In the genomic region with DNA sequence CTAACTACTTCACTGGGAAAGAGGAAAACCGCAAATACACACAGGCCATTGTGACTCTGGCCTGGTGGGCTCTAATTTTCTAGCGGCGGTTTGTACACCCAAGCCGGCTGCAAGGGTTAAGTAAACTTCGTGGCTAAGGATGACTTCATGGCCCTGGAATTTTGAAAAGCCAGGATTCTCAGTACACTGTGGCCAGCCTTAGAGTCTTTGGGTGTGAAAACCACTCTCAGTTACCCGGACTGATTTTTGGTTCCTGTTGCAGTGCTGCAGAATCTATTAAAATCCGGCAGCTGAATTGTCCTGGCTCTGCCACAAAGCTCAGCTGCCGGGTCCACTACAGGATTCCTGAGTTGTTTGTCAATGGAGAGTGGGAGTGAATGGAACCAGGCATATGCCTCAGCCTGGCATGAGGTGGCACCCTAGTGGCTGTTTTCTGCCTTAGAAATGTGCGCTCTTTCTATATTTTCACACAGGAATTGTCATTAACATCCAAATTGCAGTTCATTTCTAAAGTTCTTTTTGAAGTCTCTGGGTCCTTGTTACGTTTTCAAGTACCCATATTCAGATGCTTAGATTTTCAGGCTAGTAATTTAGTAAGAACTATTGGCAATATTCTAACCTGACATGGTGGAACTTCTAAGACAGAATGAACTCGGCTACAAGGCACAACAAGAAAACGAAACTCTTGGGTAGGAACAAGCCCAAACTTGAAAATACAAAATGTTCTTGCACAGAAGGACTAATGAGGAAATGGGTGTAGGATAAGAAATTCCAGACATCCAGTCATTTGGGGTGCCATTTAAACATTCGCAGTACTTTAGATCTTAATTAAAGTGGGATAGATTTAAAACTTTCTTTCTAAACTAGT, we compare ENCODE assay signal across 9 cellular contexts.
DNase-seq lines count a peak whose midpoint lies in the region; ATAC-seq, FAIRE-seq and TF ChIP-seq lines count a peak whose summit lies in the region.
"Had no signal": no experiment of that assay in that cellular context is flagged by ENCODE, and none has a peak within 500 bp of the region (broad histone marks: within the 10 kb centered on the region; RNA-seq: fewer than 3 reads in every experiment).

No MANE protein-coding gene starts in this region.

- H3K4me3 ChIP-seq in HUES6 (ENCODE audit: low read depth, low read length) (no peak overlapping the region), PC-9 (peak overlapping the region; percentile 12; the same call in 1 of the 2 replicates), endothelial cell of umbilical vein (replicated peaks in 1 of 3; ENCODE audit: insufficient read depth in 1 of 3, low read depth in 1 of 3, low read length in 3 of 3) (peak overlapping the region in 1 of 3 experiments; percentile 49), mesodermal cell (ENCODE audit: extremely low read depth, insufficient read depth, low read length, poor library complexity, severe bottlenecking) (no peak overlapping the region), upper lobe of right lung (peak overlapping the region; percentile 27)

- H3K27me3 ChIP-seq in HUES6 (ENCODE audit: control insufficient read depth, insufficient read depth, low read length) (no peaks in the 10 kb centered on the region), PC-9 (ENCODE audit: insufficient read depth, low read depth) (no peaks in the 10 kb centered on the region), endothelial cell of umbilical vein (ENCODE audit: control insufficient read depth in 2 of 2, insufficient read depth in 2 of 2, low read length in 2 of 2) (no peaks in the 10 kb centered on the region), upper lobe of right lung (no peaks in the 10 kb centered on the region)

- 35 to 37% methylated on average over 10 to 13 of the region's 13 CpGs for WGBS in mesodermal cell (ENCODE audit: insufficient coverage in 2 of 2), 2 experiments

- 0 out of 2 replicates have a peak, but pooled peaks cover 9% of the 10 kb centered on the region for H3K79me2 ChIP-seq in PC-9 (ENCODE audit: low read depth)
- H3K79me2 ChIP-seq in endothelial cell of umbilical vein (ENCODE audit: control insufficient read depth, insufficient read depth, low read length), result peaks cover 2% of the 10 kb centered on the region

- no peak overlapping the region for H2AFZ ChIP-seq in PC-9
- H2AFZ ChIP-seq in endothelial cell of umbilical vein (ENCODE audit: low read depth, low read length), result peak overlapping the region; percentile 33

- CTCF ChIA-PET in PC-9 (lab: Charles Lee), result interaction anchor here (0.6 to 1.4 kb wide), 9 partner anchors 54 to 515 kb away, joined by 3 to 10 read pairs (median 4); no protein-coding TSS in a partner anchor
- CTCF ChIA-PET in endothelial cell of umbilical vein (lab: Charles Lee), result interaction anchor here (0.6 to 3.7 kb wide), 30 partner anchors 12 to 1367 kb away, joined by 3 to 40 read pairs (median 4); no protein-coding TSS in a partner anchor

- no TSS peak for BruUV-seq in PC-9 (replicated peaks; lab: Mats Ljungman, UMichigan)
- TSS peak; percentile 71 for BruUV-seq in endothelial cell of umbilical vein (replicated peaks; lab: Mats Ljungman, UMichigan)

- DNase-seq in PC-9, result peak; percentile 79 to 92
- DNase-seq in endothelial cell of umbilical vein (ENCODE audit: low read depth, low spot score), result peak; percentile 93
- peak; percentile 76 for DNase-seq in upper lobe of right lung
- DNase-seq in GDM1 (lab: John Stamatoyannopoulos, UW), result no peak
- DNase-seq: naive B cell had no signal

- peak overlapping the region; percentile 72 for H3K4me2 ChIP-seq in PC-9
- peak overlapping the region; percentile 89 for H3K4me2 ChIP-seq in endothelial cell of umbilical vein (ENCODE audit: insufficient read depth, low read length)

- peak; percentile 97 for ATAC-seq in upper lobe of right lung
- ATAC-seq in HG02798 (IDR thresholded peaks at IDR 0.05; ENCODE audit: poor library complexity, unreplicated experiment), result no peak

- H4K20me1 ChIP-seq in PC-9 (ENCODE audit: insufficient read depth), result no peaks in the 10 kb centered on the region
- H4K20me1 ChIP-seq in endothelial cell of umbilical vein (replicated peaks; ENCODE audit: control insufficient read depth, extremely low read depth, insufficient read depth, low read length), result no peaks in the 10 kb centered on the region

- dilution Hi-C loops in endothelial cell of umbilical vein (cut with MboI; ENCODE audit: extremely low pct_ligation_motif_present, low sequenced_read_pairs), result no loop called here

- peak; percentile 94 for FAIRE-seq in endothelial cell of umbilical vein (lab: Jason Lieb, UNC)

- POLR2A ChIA-PET in PC-9 (lab: Charles Lee; ENCODE audit: unreplicated experiment), result no interaction called here
- POLR2A ChIA-PET in endothelial cell of umbilical vein (lab: Charles Lee), result interaction anchor here (0.6 kb wide), 1 partner anchor 256 kb away, joined by 8 read pairs; a partner anchor contains a TSS

- no peak for TF ChIP-seq POLR2A in endothelial cell of umbilical vein (IDR thresholded peaks at IDR 0.05; ENCODE audit: low read depth, low read length)

- H3K9me3 ChIP-seq in HUES6 (ENCODE audit: control insufficient read depth, insufficient read depth, low read depth, low read length), result no peaks in the 10 kb centered on the region
- no peaks in the 10 kb centered on the region for H3K9me3 ChIP-seq in PC-9 (ENCODE audit: insufficient read depth, low read depth)
- no peaks in the 10 kb centered on the region for H3K9me3 ChIP-seq in endothelial cell of umbilical vein (replicated peaks; ENCODE audit: control insufficient read depth, insufficient read depth, low read length)
- H3K9me3 ChIP-seq in mesodermal cell (ENCODE audit: control insufficient read depth, low read length), result no peaks in the 10 kb centered on the region
- H3K9me3 ChIP-seq in upper lobe of right lung, result no peaks in the 10 kb centered on the region

- H3K36me3 ChIP-seq in HUES6 (ENCODE audit: control insufficient read depth, insufficient read depth, low read length) (no peaks in the 10 kb centered on the region), PC-9 (ENCODE audit: low read depth) (no peaks in the 10 kb centered on the region), endothelial cell of umbilical vein (ENCODE audit: control insufficient read depth in 2 of 2, extremely low read depth in 1 of 2, insufficient read depth in 2 of 2, low read length in 2 of 2) (no peaks in the 10 kb centered on the region), mesodermal cell (ENCODE audit: control insufficient read depth, insufficient read depth, low read length) (no peaks in the 10 kb centered on the region), upper lobe of right lung (no peaks in the 10 kb centered on the region)

- peak; percentile 91 for TF ChIP-seq CTCF in C4-2B (conservative IDR thresholded peaks at IDR 0.05)
- TF ChIP-seq CTCF in PC-9 (conservative IDR thresholded peaks at IDR 0.05), result peak; percentile 77
- TF ChIP-seq CTCF in endothelial cell of umbilical vein (IDR thresholded peaks at IDR 0.05; ENCODE audit: extremely low read depth in 1 of 2, insufficient read depth in 1 of 2, low read depth in 1 of 2, low read length in 2 of 2), result peak; percentile 71 to 77
- peak; percentile 72 for TF ChIP-seq CTCF in upper lobe of right lung (IDR thresholded peaks at IDR 0.05)

- H3F3A ChIP-seq in PC-9 (ENCODE audit: insufficient read depth, low read depth), result peaks cover 28% of the 10 kb centered on the region

- peaks cover 30% of the 10 kb centered on the region for H3K4me1 ChIP-seq in HUES6 (ENCODE audit: control insufficient read depth, insufficient read depth, low read length)
- peaks cover 31% of the 10 kb centered on the region for H3K4me1 ChIP-seq in PC-9 (replicated peaks; ENCODE audit: insufficient read depth)
- H3K4me1 ChIP-seq in endothelial cell of umbilical vein (ENCODE audit: control insufficient read depth, extremely low read depth, insufficient read depth, low read length), result peaks cover 27% of the 10 kb centered on the region
- peaks cover 26% of the 10 kb centered on the region for H3K4me1 ChIP-seq in mesodermal cell (ENCODE audit: control insufficient read depth, insufficient read depth, low read length, poor library complexity, severe bottlenecking)
- peaks cover 15% of the 10 kb centered on the region for H3K4me1 ChIP-seq in upper lobe of right lung

- intact Hi-C loops in PC-9 (cut with micrococcal nuclease; ENCODE audit: unreplicated experiment), result loop anchor here (1.0 to 10.0 kb wide), 12 partner anchors 51 to 1363 kb away; no protein-coding TSS in a partner anchor
- intact Hi-C loops in endothelial cell of umbilical vein (cut with micrococcal nuclease), result loop anchor here (1.0 to 10.0 kb wide), 16 partner anchors 20 to 1363 kb away; no protein-coding TSS in a partner anchor
- intact Hi-C loops in upper lobe of right lung (cut with DNase I), result loop anchor here (10.0 kb wide), 1 partner anchor 263 kb away; no protein-coding TSS in a partner anchor

- H3K9me1 ChIP-seq in endothelial cell of umbilical vein (replicated peaks; ENCODE audit: control insufficient read depth, extremely low read depth, insufficient read depth, low read length), result no peaks in the 10 kb centered on the region

- H3K9ac ChIP-seq in HUES6 (ENCODE audit: low read length), result no peak overlapping the region
- H3K9ac ChIP-seq in endothelial cell of umbilical vein (replicated peaks; ENCODE audit: extremely low read depth, insufficient read depth, low read length), result peak overlapping the region; percentile 80

- H3K27ac ChIP-seq in C4-2B (no peak overlapping the region), HUES6 (ENCODE audit: low read depth, low read length) (peak overlapping the region; percentile 37), PC-9 (peak overlapping the region; percentile 69), endothelial cell of umbilical vein (ENCODE audit: insufficient read depth, low read depth, low read length) (peak overlapping the region; percentile 93), mesodermal cell (ENCODE audit: low read depth, low read length, severe bottlenecking) (peak overlapping the region; percentile 95), upper lobe of right lung (peak overlapping the region; percentile 83)

- no peaks in the 10 kb centered on the region for H3K9me2 ChIP-seq in PC-9 (ENCODE audit: insufficient read depth)

TF ChIP-seq in endothelial cell of umbilical vein, 7 proteins besides CTCF, POLR2A, EP300 and RAD21:
- TF ChIP-seq FOS (IDR thresholded peaks at IDR 0.05; ENCODE audit: borderline replicate concordance, insufficient read depth, low read length) (peak; percentile 82), JUN (IDR thresholded peaks at IDR 0.05; ENCODE audit: borderline replicate concordance, insufficient read depth, insufficient read length, low read depth) (peak; percentile 76), MYC (IDR thresholded peaks at IDR 0.05; ENCODE audit: low read depth, low read length) (no peak), POLR2AphosphoS5 (IDR thresholded peaks at IDR 0.05; ENCODE audit: insufficient read depth, low read depth, low read length) (peak; percentile 71), GATA2 (IDR thresholded peaks at IDR 0.05; ENCODE audit: insufficient read depth, insufficient read length, low read depth, low read length) (peak; percentile 47)

Comparison
In these comparisons a context has a peak if more than half of its experiments do, and no peak if none do; other contexts are left out.
1. H3K4me3 ChIP-seq: peak in PC-9 (single experiment) and upper lobe of right lung (single experiment); none in HUES6 (single experiment) and mesodermal cell (single experiment).
2. Peak in every context shown above with its lines, with median percentiles within 50 percentile points of each other: CTCF ChIP-seq.